Comparison of ENCODE assay signal across 2 cellular contexts in the genomic region with DNA sequence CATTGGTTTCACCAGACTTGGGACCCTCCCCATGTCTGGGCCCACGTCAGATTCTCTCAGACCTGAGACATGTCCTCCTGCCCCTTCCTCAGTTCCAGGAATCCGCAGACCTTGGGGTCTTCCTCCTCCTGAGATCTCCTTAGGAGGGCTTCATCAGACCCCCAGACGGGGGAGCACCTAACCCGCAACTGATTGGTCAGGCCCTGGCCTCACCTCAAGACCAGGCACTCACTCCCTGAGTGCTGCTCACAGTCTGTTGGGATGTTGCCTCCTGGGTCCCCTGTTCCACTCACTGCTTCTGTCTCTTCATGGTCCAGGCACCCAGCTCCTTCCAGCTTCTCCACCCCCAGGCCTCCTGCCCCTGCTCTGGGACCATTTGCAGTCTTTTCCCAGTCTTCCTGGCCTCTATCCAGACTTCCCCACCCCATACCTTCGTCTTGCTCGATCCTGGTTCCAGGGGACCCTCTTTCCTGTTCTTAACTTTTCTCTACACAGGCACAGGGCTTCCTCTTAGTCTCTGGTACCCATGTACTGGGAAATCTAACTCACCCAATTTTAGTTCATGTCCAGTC.
TF ChIP-seq lines count a peak whose summit lies in the region.

No MANE protein-coding gene starts in this region.

TF ChIP-seq in H1, 55 proteins besides CTCF, POLR2A, EP300 and RAD21:
- TF ChIP-seq KDM1A (IDR thresholded peaks at IDR 0.05; ENCODE audit: borderline replicate concordance, low read length) (no peak), BCL11A (IDR thresholded peaks at IDR 0.05; ENCODE audit: low read depth in 2 of 2, low read length in 2 of 2) (no peak), FOSL1 (IDR thresholded peaks at IDR 0.05; ENCODE audit: insufficient read depth, low read depth, low read length) (no peak), CBX8 (IDR thresholded peaks at IDR 0.05; ENCODE audit: borderline replicate concordance, low read depth, low read length) (no peak), ASH2L (IDR thresholded peaks at IDR 0.05; ENCODE audit: low read length) (no peak), ZNF274 (IDR thresholded peaks at IDR 0.05; ENCODE audit: borderline replicate concordance, extremely low read depth, low read length) (no peak), EZH2 (IDR thresholded peaks at IDR 0.05; ENCODE audit: low read depth, low read length, severe bottlenecking) (no peak), TEAD4 (IDR thresholded peaks at IDR 0.05; ENCODE audit: low read depth, low read length) (no peak), CEBPB (IDR thresholded peaks at IDR 0.05; ENCODE audit: low read depth, low read length) (no peak), PHF8 (conservative IDR thresholded peaks at IDR 0.05; ENCODE audit: low read depth, low read length) (no peak), SP4 (IDR thresholded peaks at IDR 0.05; ENCODE audit: low read length) (no peak), KDM4A (IDR thresholded peaks at IDR 0.05; ENCODE audit: low read depth, low read length, severe bottlenecking) (no peak), HDAC6 (IDR thresholded peaks at IDR 0.05; ENCODE audit: low read depth, low read length) (no peak), RNF2 (IDR thresholded peaks at IDR 0.05; ENCODE audit: borderline replicate concordance, low read depth, low read length, missing control alignments, poor library complexity, severe bottlenecking) (no peak), JUN (IDR thresholded peaks at IDR 0.05; ENCODE audit: low read depth, low read length) (no peak), SUZ12 (IDR thresholded peaks at IDR 0.05; ENCODE audit: low read length) (no peak), CHD2 (IDR thresholded peaks at IDR 0.05; ENCODE audit: low read length) (no peak)
- TF ChIP-seq, protein P1, sequence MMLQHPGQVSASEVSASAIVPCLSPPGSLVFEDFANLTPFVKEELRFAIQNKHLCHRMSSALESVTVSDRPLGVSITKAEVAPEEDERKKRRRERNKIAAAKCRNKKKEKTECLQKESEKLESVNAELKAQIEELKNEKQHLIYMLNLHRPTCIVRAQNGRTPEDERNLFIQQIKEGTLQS (IDR thresholded peaks at IDR 0.05; ENCODE audit: insufficient read depth, low read depth, low read length): no peak

TF ChIP-seq in HEK293T, 16 proteins besides CTCF, POLR2A, EP300 and RAD21:
- TF ChIP-seq LEF1 (IDR thresholded peaks at IDR 0.05; ENCODE audit: borderline replicate concordance) (no peak), TARDBP (IDR thresholded peaks at IDR 0.05) (no peak), BHLHE40 (IDR thresholded peaks at IDR 0.05; ENCODE audit: borderline replicate concordance) (no peak), FOXM1 (IDR thresholded peaks at IDR 0.05; ENCODE audit: borderline replicate concordance) (no peak), FOXA1 (IDR thresholded peaks at IDR 0.05) (no peak), ARNT (IDR thresholded peaks at IDR 0.05) (no peak), L3MBTL2 (conservative IDR thresholded peaks at IDR 0.05) (no peak), FOXK2 (IDR thresholded peaks at IDR 0.05) (no peak), ZNF384 (IDR thresholded peaks at IDR 0.05) (no peak)
- TF ChIP-seq, protein P2, sequence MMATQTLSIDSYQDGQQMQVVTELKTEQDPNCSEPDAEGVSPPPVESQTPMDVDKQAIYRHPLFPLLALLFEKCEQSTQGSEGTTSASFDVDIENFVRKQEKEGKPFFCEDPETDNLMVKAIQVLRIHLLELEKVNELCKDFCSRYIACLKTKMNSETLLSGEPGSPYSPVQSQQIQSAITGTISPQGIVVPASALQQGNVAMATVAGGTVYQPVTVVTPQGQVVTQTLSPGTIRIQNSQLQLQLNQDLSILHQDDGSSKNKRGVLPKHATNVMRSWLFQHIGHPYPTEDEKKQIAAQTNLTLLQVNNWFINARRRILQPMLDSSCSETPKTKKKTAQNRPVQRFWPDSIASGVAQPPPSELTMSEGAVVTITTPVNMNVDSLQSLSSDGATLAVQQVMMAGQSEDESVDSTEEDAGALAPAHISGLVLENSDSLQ (IDR thresholded peaks at IDR 0.05): no peak
TF ChIP-seq in HEK293T: peak in this region for 0.
